In genomic region chr2:240703417-240704341, GRCh38 we compare ENCODE assay signal across 30 cellular contexts. TPM values are rescaled to one million over a fixed set of nuclear protein-coding genes. Genes with fewer than 3 reads are reported as not detected.
DNase-seq lines count a peak whose midpoint lies in the region; ATAC-seq, FAIRE-seq and TF ChIP-seq lines count a peak whose summit lies in the region.
"Had no signal": no experiment of that assay in that cellular context is flagged by ENCODE, and none has a peak within 500 bp of the region (broad histone marks: within the 10 kb centered on the region; RNA-seq: fewer than 3 reads in every experiment).

No MANE protein-coding gene starts in this region.

- ATAC-seq in Right ventricle myocardium inferior (no peak), RWPE2 (ENCODE audit: low read depth) (0 out of 3 replicates have a peak, but pooled peaks have one; percentile 24), GM19035 (IDR thresholded peaks at IDR 0.05; ENCODE audit: unreplicated experiment) (no peak)
- peak; percentile 15 for ATAC-seq in stimulated activated effector memory CD8-positive, alpha-beta T cell treated with anti-CD3 and anti-CD28 coated beads, Interleukin-12 subunit alpha, Interleukin-12 subunit beta, amount 100 ng/mL, for 72 hours
- ATAC-seq: upper lobe of right lung had no signal

- H3K9me3 ChIP-seq in right atrium auricular region: no peaks in the 10 kb centered on the region
- H3K9me3 ChIP-seq in RWPE2 (ENCODE audit: severe bottlenecking): no peaks in the 10 kb centered on the region
- no peaks in the 10 kb centered on the region for H3K9me3 ChIP-seq in kidney (ENCODE audit: control insufficient read depth in 1 of 2, low read length in 2 of 2)
- H3K9me3 ChIP-seq: BLaER1, Caco-2, upper lobe of right lung had no signal

- DNase-seq in Right ventricle myocardium inferior (ENCODE audit: missing footprints) (peak; percentile 62), right atrium auricular region (ENCODE audit: low spot score) (no peak), RWPE2 (ENCODE audit: low spot score) (no peak), kidney (peak; percentile 59), HFFc6 (no peak), NCI-H187 treated with DMSO at 0.1 percent for 48 hours (lab: John Stamatoyannopoulos, UW) (no peak)
- DNase-seq in stimulated activated effector memory CD8-positive, alpha-beta T cell treated with anti-CD3 and anti-CD28 coated beads, Interleukin-12 subunit alpha, Interleukin-12 subunit beta, amount 100 ng/mL, for 72 hours (ENCODE audit: low spot score in 2 of 2): no peak
- DNase-seq: anterior cingulate cortex, cortex of kidney, DMS79 treated with DMSO at 0.1 percent for 48 hours, GF-D8, HCEC 1CT, MM.1S, NCI-H1417 treated with DMSO at 0.1 percent for 48 hours, NCI-H2107, SHP77 treated with DMSO at 0.1 percent for 48 hours, substantia nigra, upper lobe of right lung had no signal

- H3K27ac ChIP-seq in right atrium auricular region: no peak overlapping the region
- H3K27ac ChIP-seq in RWPE2 (ENCODE audit: poor library complexity, severe bottlenecking): no peak overlapping the region
- no peak overlapping the region for H3K27ac ChIP-seq in kidney (ENCODE audit: low read depth in 2 of 2, low read length in 2 of 2)
- H3K27ac ChIP-seq: BLaER1, cardiac muscle cell, upper lobe of right lung had no signal

- no peak for FAIRE-seq in kidney (lab: Jason Lieb, UNC)
- FAIRE-seq: keratinocyte had no signal

- no peaks in the 10 kb centered on the region for H3K9me3 Mint-ChIP-seq in stimulated activated effector memory CD8-positive, alpha-beta T cell treated with anti-CD3 and anti-CD28 coated beads, Interleukin-12 subunit alpha, Interleukin-12 subunit beta, amount 100 ng/mL, for 72 hours
- no peaks in the 10 kb centered on the region for H3K9me3 Mint-ChIP-seq in HFFc6
- H3K9me3 Mint-ChIP-seq: activated CD4-positive, alpha-beta T cell treated with anti-CD3 and anti-CD28 coated beads, Interleukin-2, amount 10 ng/mL, durations not matched to agents 24 days and 14 days; activated T-cell treated with anti-CD3 and anti-CD28 coated beads, Interleukin-2, amount 50 U/mL, for 72 hours had no signal

- H3K36me3 ChIP-seq in right atrium auricular region (no peaks in the 10 kb centered on the region), RWPE2 (ENCODE audit: low read depth) (no peaks in the 10 kb centered on the region), kidney (ENCODE audit: control insufficient read depth in 1 of 2, insufficient read depth in 2 of 2, low read length in 2 of 2) (no peaks in the 10 kb centered on the region)
- H3K36me3 ChIP-seq: BLaER1, cardiac muscle cell, upper lobe of right lung had no signal

- intact Hi-C loops in Right ventricle myocardium inferior (cut with DNase I) (loop anchor here (10.0 kb wide), 1 partner anchor 189 kb away; no protein-coding TSS in a partner anchor), kidney (cut with DNase I) (no loop called here)

- TF ChIP-seq CTCF in right atrium auricular region (IDR thresholded peaks at IDR 0.05) (no peak), RWPE2 (IDR thresholded peaks at IDR 0.05; ENCODE audit: poor library complexity, severe bottlenecking) (no peak), kidney (IDR thresholded peaks at IDR 0.05; ENCODE audit: borderline replicate concordance, extremely low read depth, insufficient read depth) (no peak), HFFc6 (IDR thresholded peaks at IDR 0.05) (no peak)

- H3K4me3 ChIP-seq in right atrium auricular region: no peak overlapping the region
- H3K4me3 ChIP-seq in RWPE2 (ENCODE audit: severe bottlenecking): no peak overlapping the region
- H3K4me3 ChIP-seq in kidney (ENCODE audit: low read length in 2 of 2): no peak overlapping the region
- H3K4me3 ChIP-seq: BLaER1, cardiac muscle cell, smooth muscle cell, upper lobe of right lung had no signal

- H3K9ac ChIP-seq in kidney (ENCODE audit: low read length in 2 of 2): no peak overlapping the region
- H3K9ac ChIP-seq: BLaER1 had no signal

- H3K36me3 Mint-ChIP-seq in stimulated activated effector memory CD8-positive, alpha-beta T cell treated with anti-CD3 and anti-CD28 coated beads, Interleukin-12 subunit alpha, Interleukin-12 subunit beta, amount 100 ng/mL, for 72 hours: peaks cover 5% of the 10 kb centered on the region
- H3K36me3 Mint-ChIP-seq in HFFc6 (ENCODE audit: low read depth): no peaks in the 10 kb centered on the region

- H3K4me1 ChIP-seq in right atrium auricular region (no peaks in the 10 kb centered on the region), RWPE2 (ENCODE audit: insufficient read depth, poor library complexity, severe bottlenecking) (no peaks in the 10 kb centered on the region), kidney (ENCODE audit: control insufficient read depth in 1 of 2, insufficient read depth in 1 of 2, low read depth in 1 of 2, low read length in 2 of 2) (no peaks in the 10 kb centered on the region)
- H3K4me1 ChIP-seq: Caco-2, upper lobe of right lung had no signal

- peaks cover 45% of the 10 kb centered on the region for H3K27me3 Mint-ChIP-seq in HFFc6 (ENCODE audit: insufficient read depth)

- H3K4me3 Mint-ChIP-seq in stimulated activated effector memory CD8-positive, alpha-beta T cell treated with anti-CD3 and anti-CD28 coated beads, Interleukin-12 subunit alpha, Interleukin-12 subunit beta, amount 100 ng/mL, for 72 hours: no peak overlapping the region
- H3K4me3 Mint-ChIP-seq in HFFc6: no peak overlapping the region

- peaks cover 13% of the 10 kb centered on the region for H3K4me1 Mint-ChIP-seq in stimulated activated effector memory CD8-positive, alpha-beta T cell treated with anti-CD3 and anti-CD28 coated beads, Interleukin-12 subunit alpha, Interleukin-12 subunit beta, amount 100 ng/mL, for 72 hours
- no peaks in the 10 kb centered on the region for H3K4me1 Mint-ChIP-seq in HFFc6 (ENCODE audit: low read depth)

- H3K27me3 ChIP-seq in right atrium auricular region (no peaks in the 10 kb centered on the region), RWPE2 (ENCODE audit: insufficient read depth, poor library complexity, severe bottlenecking) (peaks cover 41% of the 10 kb centered on the region)
- H3K27me3 ChIP-seq: cardiac muscle cell had no signal

- no peak overlapping the region for H3K27ac Mint-ChIP-seq in stimulated activated effector memory CD8-positive, alpha-beta T cell treated with anti-CD3 and anti-CD28 coated beads, Interleukin-12 subunit alpha, Interleukin-12 subunit beta, amount 100 ng/mL, for 72 hours
- no peak overlapping the region for H3K27ac Mint-ChIP-seq in HFFc6
- H3K27ac Mint-ChIP-seq: activated CD4-positive, alpha-beta T cell treated with anti-CD3 and anti-CD28 coated beads, Interleukin-2, amount 10 ng/mL, durations not matched to agents 24 days and 14 days; activated T-cell treated with anti-CD3 and anti-CD28 coated beads, Interleukin-2, amount 50 U/mL, for 72 hours had no signal

RNA-seq across cellular contexts. Expression of gene AQP12A, which starts 12.0 kb away (rescaled TPM):
- total RNA-seq in Right ventricle myocardium inferior (not detected), right atrium auricular region (not detected), kidney (not detected)
- polyA plus RNA-seq in kidney (ENCODE audit: insufficient read depth, low read depth, low replicate concordance): not detected
- not detected for total RNA-seq in HFFc6 (2021; fragmentation: NEBNext Ultra II Directional; extraction: Animal tissue kit (Norgen Biotek cat#: 25700))
- total RNA-seq: activated CD4-positive, alpha-beta T cell treated with anti-CD3 and anti-CD28 coated beads, Interleukin-2, amount 10 ng/mL, durations not matched to agents 24 days and 14 days; activated T-cell treated with anti-CD3 and anti-CD28 coated beads, Interleukin-2, amount 50 U/mL, for 72 hours; Caco-2; cardiac muscle cell; fibroblast of villous mesenchyme; HT-29; NCI-H460; smooth muscle cell; upper lobe of right lung had no signal
- polyA plus RNA-seq: cardiac muscle cell, esophagus, keratinocyte, smooth muscle cell had no signal

RNA-seq across cellular contexts. Expression of gene AQP12B, which starts 21.0 kb away (rescaled TPM):
- total RNA-seq in Right ventricle myocardium inferior (not detected), right atrium auricular region (not detected), kidney (not detected)
- not detected for polyA plus RNA-seq in kidney (ENCODE audit: insufficient read depth, low read depth, low replicate concordance)
- total RNA-seq in HFFc6 (2021; fragmentation: NEBNext Ultra II Directional; extraction: Animal tissue kit (Norgen Biotek cat#: 25700)): not detected
- total RNA-seq: activated CD4-positive, alpha-beta T cell treated with anti-CD3 and anti-CD28 coated beads, Interleukin-2, amount 10 ng/mL, durations not matched to agents 24 days and 14 days; activated T-cell treated with anti-CD3 and anti-CD28 coated beads, Interleukin-2, amount 50 U/mL, for 72 hours; Caco-2; cardiac muscle cell; fibroblast of villous mesenchyme; HT-29; NCI-H460; smooth muscle cell; upper lobe of right lung had no signal
- polyA plus RNA-seq: cardiac muscle cell, esophagus, keratinocyte, smooth muscle cell had no signal

Comparison
In these comparisons a context has a peak if more than half of its experiments do, and no peak if none do; other contexts are left out.
1. DNase-seq: peak in Right ventricle myocardium inferior (single experiment) and kidney (single experiment); none in right atrium auricular region (single experiment), RWPE2 (single experiment), stimulated activated effector memory CD8-positive, alpha-beta T cell treated with anti-CD3 and anti-CD28 coated beads, Interleukin-12 subunit alpha, Interleukin-12 subunit beta, amount 100 ng/mL, for 72 hours (0 of 2), HFFc6 (single experiment) and NCI-H187 treated with DMSO at 0.1 percent for 48 hours (single experiment).
2. ATAC-seq: peak in RWPE2 (single experiment) and stimulated activated effector memory CD8-positive, alpha-beta T cell treated with anti-CD3 and anti-CD28 coated beads, Interleukin-12 subunit alpha, Interleukin-12 subunit beta, amount 100 ng/mL, for 72 hours (single experiment); none in Right ventricle myocardium inferior (single experiment) and GM19035 (single experiment).